Comparison of ENCODE assay signal across 1 cellular context in the genomic region with DNA sequence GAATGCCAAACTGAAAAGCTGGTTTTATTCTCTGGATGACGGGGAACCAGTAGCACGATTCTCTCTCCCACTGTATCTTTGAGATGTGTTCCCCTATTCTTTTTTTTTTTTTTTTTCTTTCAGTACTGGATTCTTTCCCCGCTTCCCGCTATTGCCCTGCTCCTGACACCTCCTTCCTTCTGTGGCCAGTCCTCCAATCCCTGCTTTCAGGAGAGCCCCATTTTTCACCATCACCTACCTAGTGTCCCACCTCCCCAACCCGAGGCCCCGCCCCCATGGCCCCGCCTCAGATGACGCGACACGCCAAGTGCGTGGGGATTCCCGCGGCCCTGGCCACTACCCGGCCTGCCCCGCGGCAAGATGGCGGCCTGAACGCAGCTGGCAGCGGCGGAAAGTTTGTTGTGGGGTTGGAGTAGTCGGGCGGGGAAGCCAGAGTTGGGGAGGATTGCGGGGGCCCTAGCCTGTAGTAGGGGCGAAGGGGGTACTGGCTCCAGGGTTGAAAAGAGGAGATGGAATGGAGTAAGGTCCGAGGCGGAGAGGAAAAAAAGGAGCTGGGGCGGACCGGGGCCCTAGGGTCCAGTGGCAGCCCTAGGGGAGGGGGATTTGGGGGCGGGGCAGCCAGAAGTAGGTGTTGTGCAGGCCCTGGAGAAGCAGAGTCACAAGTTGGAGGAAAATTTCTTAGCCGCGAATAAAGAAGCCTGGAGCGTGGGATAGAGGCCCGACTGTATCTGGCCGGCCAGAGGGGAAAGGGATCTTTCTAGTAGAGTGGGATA.
A peak's percentile ranks its signal among the peaks of the same experiment; 100 is the strongest.
TF ChIP-seq lines count a peak whose summit lies in the region.

A gene with protein sequence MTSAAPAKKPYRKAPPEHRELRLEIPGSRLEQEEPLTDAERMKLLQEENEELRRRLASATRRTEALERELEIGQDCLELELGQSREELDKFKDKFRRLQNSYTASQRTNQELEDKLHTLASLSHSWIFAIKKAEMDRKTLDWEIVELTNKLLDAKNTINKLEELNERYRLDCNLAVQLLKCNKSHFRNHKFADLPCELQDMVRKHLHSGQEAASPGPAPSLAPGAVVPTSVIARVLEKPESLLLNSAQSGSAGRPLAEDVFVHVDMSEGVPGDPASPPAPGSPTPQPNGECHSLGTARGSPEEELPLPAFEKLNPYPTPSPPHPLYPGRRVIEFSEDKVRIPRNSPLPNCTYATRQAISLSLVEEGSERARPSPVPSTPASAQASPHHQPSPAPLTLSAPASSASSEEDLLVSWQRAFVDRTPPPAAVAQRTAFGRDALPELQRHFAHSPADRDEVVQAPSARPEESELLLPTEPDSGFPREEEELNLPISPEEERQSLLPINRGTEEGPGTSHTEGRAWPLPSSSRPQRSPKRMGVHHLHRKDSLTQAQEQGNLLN (plus strand): TSS at position 336 of the 773 bp plus-strand sequence. CDS start 21,432 bp downstream, outside the sequence.

TF ChIP-seq in HepG2, 621 proteins besides CTCF, POLR2A, EP300 and RAD21 (continued from another document and continues in another):
- TF ChIP-seq, protein P1, sequence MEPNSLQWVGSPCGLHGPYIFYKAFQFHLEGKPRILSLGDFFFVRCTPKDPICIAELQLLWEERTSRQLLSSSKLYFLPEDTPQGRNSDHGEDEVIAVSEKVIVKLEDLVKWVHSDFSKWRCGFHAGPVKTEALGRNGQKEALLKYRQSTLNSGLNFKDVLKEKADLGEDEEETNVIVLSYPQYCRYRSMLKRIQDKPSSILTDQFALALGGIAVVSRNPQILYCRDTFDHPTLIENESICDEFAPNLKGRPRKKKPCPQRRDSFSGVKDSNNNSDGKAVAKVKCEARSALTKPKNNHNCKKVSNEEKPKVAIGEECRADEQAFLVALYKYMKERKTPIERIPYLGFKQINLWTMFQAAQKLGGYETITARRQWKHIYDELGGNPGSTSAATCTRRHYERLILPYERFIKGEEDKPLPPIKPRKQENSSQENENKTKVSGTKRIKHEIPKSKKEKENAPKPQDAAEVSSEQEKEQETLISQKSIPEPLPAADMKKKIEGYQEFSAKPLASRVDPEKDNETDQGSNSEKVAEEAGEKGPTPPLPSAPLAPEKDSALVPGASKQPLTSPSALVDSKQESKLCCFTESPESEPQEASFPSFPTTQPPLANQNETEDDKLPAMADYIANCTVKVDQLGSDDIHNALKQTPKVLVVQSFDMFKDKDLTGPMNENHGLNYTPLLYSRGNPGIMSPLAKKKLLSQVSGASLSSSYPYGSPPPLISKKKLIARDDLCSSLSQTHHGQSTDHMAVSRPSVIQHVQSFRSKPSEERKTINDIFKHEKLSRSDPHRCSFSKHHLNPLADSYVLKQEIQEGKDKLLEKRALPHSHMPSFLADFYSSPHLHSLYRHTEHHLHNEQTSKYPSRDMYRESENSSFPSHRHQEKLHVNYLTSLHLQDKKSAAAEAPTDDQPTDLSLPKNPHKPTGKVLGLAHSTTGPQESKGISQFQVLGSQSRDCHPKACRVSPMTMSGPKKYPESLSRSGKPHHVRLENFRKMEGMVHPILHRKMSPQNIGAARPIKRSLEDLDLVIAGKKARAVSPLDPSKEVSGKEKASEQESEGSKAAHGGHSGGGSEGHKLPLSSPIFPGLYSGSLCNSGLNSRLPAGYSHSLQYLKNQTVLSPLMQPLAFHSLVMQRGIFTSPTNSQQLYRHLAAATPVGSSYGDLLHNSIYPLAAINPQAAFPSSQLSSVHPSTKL (CRISPR knock-in tag; IDR thresholded peaks at IDR 0.05), result peak; percentile 62
- TF ChIP-seq ZNF251 (CRISPR knock-in tag; IDR thresholded peaks at IDR 0.05) (0 out of 2 replicates have a peak, but pooled peaks have one; percentile 53), KDM2A (CRISPR knock-in tag; IDR thresholded peaks at IDR 0.05; ENCODE audit: borderline replicate concordance, low read depth) (peak; percentile 79; the same call in 1 of the 2 replicates), GLI4 (CRISPR knock-in tag; IDR thresholded peaks at IDR 0.05; ENCODE audit: borderline replicate concordance) (no peak), ZNF24 (IDR thresholded peaks at IDR 0.05) (no peak), REL (CRISPR knock-in tag; conservative IDR thresholded peaks at IDR 0.05) (peak; percentile 85; the same call in 1 of the 2 replicates), BRD4 (CRISPR knock-in tag; IDR thresholded peaks at IDR 0.05) (peak; percentile 69), JUNB (CRISPR knock-in tag; IDR thresholded peaks at IDR 0.05; ENCODE audit: borderline replicate concordance) (no peak), ZNF34 (CRISPR knock-in tag; IDR thresholded peaks at IDR 0.05; ENCODE audit: borderline replicate concordance) (0 out of 2 replicates have a peak, but pooled peaks have one; percentile 88), ZNF777 (CRISPR knock-in tag; IDR thresholded peaks at IDR 0.05) (no peak), TAF1 (CRISPR knock-in tag; IDR thresholded peaks at IDR 0.05) (peak; percentile 88), REPIN1 (CRISPR knock-in tag; IDR thresholded peaks at IDR 0.05; ENCODE audit: borderline replicate concordance, low read depth) (peak; percentile 71; the same call in 1 of the 2 replicates), ZNF343 (CRISPR knock-in tag; IDR thresholded peaks at IDR 0.05) (0 out of 2 replicates have a peak, but pooled peaks have one; percentile 75), ZNF678 (CRISPR knock-in tag; IDR thresholded peaks at IDR 0.05) (0 out of 2 replicates have a peak, but pooled peaks have one; percentile 45), ZSCAN12 (CRISPR knock-in tag; IDR thresholded peaks at IDR 0.05) (no peak), ZNF776 (CRISPR knock-in tag; IDR thresholded peaks at IDR 0.05) (no peak), ZNF232 (CRISPR knock-in tag; IDR thresholded peaks at IDR 0.05; ENCODE audit: borderline replicate concordance) (no peak), ZSCAN21 (CRISPR knock-in tag; IDR thresholded peaks at IDR 0.05; ENCODE audit: borderline replicate concordance) (peak; percentile 51), EZH2 (conservative IDR thresholded peaks at IDR 0.05; ENCODE audit: low read depth, low read length) (no peak), ZNF891 (CRISPR knock-in tag; IDR thresholded peaks at IDR 0.05) (no peak), SATB2 (CRISPR knock-in tag; IDR thresholded peaks at IDR 0.05) (no peak), PCBP1 (IDR thresholded peaks at IDR 0.05; ENCODE audit: borderline replicate concordance, low read depth, low read length) (0 out of 2 replicates have a peak, but pooled peaks have one; percentile 57), PPARG (CRISPR knock-in tag; conservative IDR thresholded peaks at IDR 0.05) (0 out of 2 replicates have a peak, but pooled peaks have one; percentile 54), NKX3-1 (CRISPR knock-in tag; IDR thresholded peaks at IDR 0.05) (0 out of 2 replicates have a peak, but pooled peaks have one; percentile 66), SP1 (IDR thresholded peaks at IDR 0.05) (no peak), SP1 (CRISPR knock-in tag; IDR thresholded peaks at IDR 0.05) (peak; percentile 89), ZNF430 (CRISPR knock-in tag; IDR thresholded peaks at IDR 0.05) (peak; percentile 86), PHF20 (CRISPR knock-in tag; IDR thresholded peaks at IDR 0.05) (peak; percentile 74), ADNP (CRISPR knock-in tag; IDR thresholded peaks at IDR 0.05) (0 out of 2 replicates have a peak, but pooled peaks have one; percentile 18), ZNF446 (CRISPR knock-in tag; IDR thresholded peaks at IDR 0.05) (no peak; the same call in 1 of the 2 replicates), NR1H2 (CRISPR knock-in tag; IDR thresholded peaks at IDR 0.05; ENCODE audit: borderline replicate concordance, low read depth) (0 out of 2 replicates have a peak, but pooled peaks have one; percentile 30), AGO1 (IDR thresholded peaks at IDR 0.05; ENCODE audit: low read depth, low read length, poor library complexity, severe bottlenecking) (peak; percentile 67), KMT2B (CRISPR knock-in tag; IDR thresholded peaks at IDR 0.05) (peak; percentile 78), CREB1 (IDR thresholded peaks at IDR 0.05) (peak; percentile 84), CREB1 (CRISPR knock-in tag; IDR thresholded peaks at IDR 0.05) (peak; percentile 95), SALL1 (CRISPR knock-in tag; IDR thresholded peaks at IDR 0.05) (peak; percentile 73), ZNF317 (CRISPR knock-in tag; IDR thresholded peaks at IDR 0.05) (0 out of 2 replicates have a peak, but pooled peaks have one; percentile 25)
- TF ChIP-seq, protein P2, sequence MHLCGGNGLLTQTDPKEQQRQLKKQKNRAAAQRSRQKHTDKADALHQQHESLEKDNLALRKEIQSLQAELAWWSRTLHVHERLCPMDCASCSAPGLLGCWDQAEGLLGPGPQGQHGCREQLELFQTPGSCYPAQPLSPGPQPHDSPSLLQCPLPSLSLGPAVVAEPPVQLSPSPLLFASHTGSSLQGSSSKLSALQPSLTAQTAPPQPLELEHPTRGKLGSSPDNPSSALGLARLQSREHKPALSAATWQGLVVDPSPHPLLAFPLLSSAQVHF (CRISPR knock-in tag; IDR thresholded peaks at IDR 0.05), result peak; percentile 60; the same call in 1 of the 2 replicates
- TF ChIP-seq, protein P3, sequence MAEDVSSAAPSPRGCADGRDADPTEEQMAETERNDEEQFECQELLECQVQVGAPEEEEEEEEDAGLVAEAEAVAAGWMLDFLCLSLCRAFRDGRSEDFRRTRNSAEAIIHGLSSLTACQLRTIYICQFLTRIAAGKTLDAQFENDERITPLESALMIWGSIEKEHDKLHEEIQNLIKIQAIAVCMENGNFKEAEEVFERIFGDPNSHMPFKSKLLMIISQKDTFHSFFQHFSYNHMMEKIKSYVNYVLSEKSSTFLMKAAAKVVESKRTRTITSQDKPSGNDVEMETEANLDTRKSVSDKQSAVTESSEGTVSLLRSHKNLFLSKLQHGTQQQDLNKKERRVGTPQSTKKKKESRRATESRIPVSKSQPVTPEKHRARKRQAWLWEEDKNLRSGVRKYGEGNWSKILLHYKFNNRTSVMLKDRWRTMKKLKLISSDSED (CRISPR knock-in tag; IDR thresholded peaks at IDR 0.05), result no peak
- TF ChIP-seq, protein P4, sequence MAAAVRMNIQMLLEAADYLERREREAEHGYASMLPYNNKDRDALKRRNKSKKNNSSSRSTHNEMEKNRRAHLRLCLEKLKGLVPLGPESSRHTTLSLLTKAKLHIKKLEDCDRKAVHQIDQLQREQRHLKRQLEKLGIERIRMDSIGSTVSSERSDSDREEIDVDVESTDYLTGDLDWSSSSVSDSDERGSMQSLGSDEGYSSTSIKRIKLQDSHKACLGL (CRISPR knock-in tag; IDR thresholded peaks at IDR 0.05), result 0 out of 2 replicates have a peak, but pooled peaks have one; percentile 20
- TF ChIP-seq, protein P5, sequence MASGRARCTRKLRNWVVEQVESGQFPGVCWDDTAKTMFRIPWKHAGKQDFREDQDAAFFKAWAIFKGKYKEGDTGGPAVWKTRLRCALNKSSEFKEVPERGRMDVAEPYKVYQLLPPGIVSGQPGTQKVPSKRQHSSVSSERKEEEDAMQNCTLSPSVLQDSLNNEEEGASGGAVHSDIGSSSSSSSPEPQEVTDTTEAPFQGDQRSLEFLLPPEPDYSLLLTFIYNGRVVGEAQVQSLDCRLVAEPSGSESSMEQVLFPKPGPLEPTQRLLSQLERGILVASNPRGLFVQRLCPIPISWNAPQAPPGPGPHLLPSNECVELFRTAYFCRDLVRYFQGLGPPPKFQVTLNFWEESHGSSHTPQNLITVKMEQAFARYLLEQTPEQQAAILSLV (CRISPR knock-in tag; IDR thresholded peaks at IDR 0.05; ENCODE audit: borderline replicate concordance), result 0 out of 2 replicates have a peak, but pooled peaks have one; percentile 4
- TF ChIP-seq, protein P6, sequence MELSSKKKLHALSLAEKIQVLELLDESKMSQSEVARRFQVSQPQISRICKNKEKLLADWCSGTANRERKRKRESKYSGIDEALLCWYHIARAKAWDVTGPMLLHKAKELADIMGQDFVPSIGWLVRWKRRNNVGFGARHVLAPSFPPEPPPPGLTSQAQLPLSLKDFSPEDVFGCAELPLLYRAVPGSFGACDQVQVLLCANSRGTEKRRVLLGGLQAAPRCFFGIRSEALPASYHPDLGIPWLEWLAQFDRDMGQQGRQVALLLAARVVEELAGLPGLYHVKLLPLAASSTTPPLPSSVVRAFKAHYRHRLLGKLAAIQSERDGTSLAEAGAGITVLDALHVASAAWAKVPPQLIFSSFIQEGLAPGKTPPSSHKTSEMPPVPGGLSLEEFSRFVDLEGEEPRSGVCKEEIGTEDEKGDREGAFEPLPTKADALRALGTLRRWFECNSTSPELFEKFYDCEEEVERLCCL (CRISPR knock-in tag; IDR thresholded peaks at IDR 0.05; ENCODE audit: borderline replicate concordance), result 0 out of 2 replicates have a peak, but pooled peaks have one; percentile 37
- TF ChIP-seq, protein P7, sequence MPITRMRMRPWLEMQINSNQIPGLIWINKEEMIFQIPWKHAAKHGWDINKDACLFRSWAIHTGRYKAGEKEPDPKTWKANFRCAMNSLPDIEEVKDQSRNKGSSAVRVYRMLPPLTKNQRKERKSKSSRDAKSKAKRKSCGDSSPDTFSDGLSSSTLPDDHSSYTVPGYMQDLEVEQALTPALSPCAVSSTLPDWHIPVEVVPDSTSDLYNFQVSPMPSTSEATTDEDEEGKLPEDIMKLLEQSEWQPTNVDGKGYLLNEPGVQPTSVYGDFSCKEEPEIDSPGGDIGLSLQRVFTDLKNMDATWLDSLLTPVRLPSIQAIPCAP (CRISPR knock-in tag; IDR thresholded peaks at IDR 0.05; ENCODE audit: low read depth), result no peak
